ENCODE assay signal across 23 cellular contexts in genomic region chr14:99715266-99716000, GRCh38. TPM values are rescaled to one million over a fixed set of nuclear protein-coding genes. Genes with fewer than 3 reads are reported as not detected.
A peak's percentile ranks its signal among the peaks of the same experiment; 100 is the strongest.
DNase-seq lines count a peak whose midpoint lies in the region; ATAC-seq, FAIRE-seq and TF ChIP-seq lines count a peak whose summit lies in the region.
"Had no signal": no experiment of that assay in that cellular context is flagged by ENCODE, and none has a peak within 500 bp of the region (broad histone marks: within the 10 kb centered on the region; RNA-seq: fewer than 3 reads in every experiment).

No MANE protein-coding gene starts in this region.

- H3K4me3 Mint-ChIP-seq in activated CD8-positive, alpha-beta memory T cell treated with anti-CD3 and anti-CD28 coated beads, Interleukin-2, amount 10 ng/mL, durations not matched to agents 7 days and 5 days = no peak overlapping the region
- H3K4me3 Mint-ChIP-seq: CD4-positive, alpha-beta memory T cell had no signal

- FAIRE-seq in RCC 7860 (lab: Jason Lieb, UNC) = no peak
- FAIRE-seq: A204.1, GM12891, H54 had no signal

- H3K27me3 Mint-ChIP-seq in activated CD8-positive, alpha-beta memory T cell treated with anti-CD3 and anti-CD28 coated beads, Interleukin-2, amount 10 ng/mL, durations not matched to agents 7 days and 5 days = peaks cover 9% of the 10 kb centered on the region

- WGBS in spleen, 5 donors = 54 to 72% (median 60%) methylated on average over 17 to 24 of the region's 24 CpGs

- no peaks in the 10 kb centered on the region for H3K4me1 ChIP-seq in spleen

- H3K36me3 ChIP-seq in spleen = no peaks in the 10 kb centered on the region

- H3K4me1 Mint-ChIP-seq in activated CD8-positive, alpha-beta memory T cell treated with anti-CD3 and anti-CD28 coated beads, Interleukin-2, amount 10 ng/mL, durations not matched to agents 7 days and 5 days = no peaks in the 10 kb centered on the region

- intact Hi-C loops in spleen (cut with DNase I; ENCODE audit: low total_unique reads) = no loop called here

- H3K27ac Mint-ChIP-seq in activated CD8-positive, alpha-beta memory T cell treated with anti-CD3 and anti-CD28 coated beads, Interleukin-2, amount 10 ng/mL, durations not matched to agents 7 days and 5 days = no peak overlapping the region
- H3K27ac Mint-ChIP-seq: CD4-positive, alpha-beta memory T cell had no signal

- peaks cover 0 to 6% (median 0%) of the 10 kb centered on the region in 8 donors for H3K9me3 ChIP-seq in spleen

- H3K36me3 Mint-ChIP-seq in activated CD8-positive, alpha-beta memory T cell treated with anti-CD3 and anti-CD28 coated beads, Interleukin-2, amount 10 ng/mL, durations not matched to agents 7 days and 5 days = no peaks in the 10 kb centered on the region
- H3K36me3 Mint-ChIP-seq: CD4-positive, alpha-beta memory T cell had no signal

- CTCF ChIA-PET in activated CD8-positive, alpha-beta memory T cell treated with anti-CD3 and anti-CD28 coated beads, Interleukin-2, amount 10 ng/mL, durations not matched to agents 7 days and 5 days (lab: Charles Lee) = interaction anchor here (2.9 kb wide), 1 partner anchor 15 kb away, joined by 14 read pairs; no protein-coding TSS in a partner anchor
- CTCF ChIA-PET in HEK293T (lab: Yijun Ruan, JAX) = interaction anchor here (0.7 kb wide), 1 partner anchor 167 kb away, joined by 3 read pairs; no protein-coding TSS in a partner anchor

- DNase-seq in activated CD8-positive, alpha-beta memory T cell treated with anti-CD3 and anti-CD28 coated beads, Interleukin-2, amount 50 U/mL, for 48 hours = peak; percentile 28
- DNase-seq in activated CD8-positive, alpha-beta memory T cell treated with anti-CD3 and anti-CD28 coated beads, Interleukin-2, amount 10 ng/mL, durations not matched to agents 7 days and 5 days = no peak
- DNase-seq in HEK293T (ENCODE audit: extremely low spot score) (peak; percentile 2), iPS-NIHi7 (ENCODE audit: extremely low spot score) (peak; percentile 7), spleen (peak; percentile 65), RCC 7860 (ENCODE audit: low spot score) (no peak), omental fat pad (ENCODE audit: low spot score) (no peak)
- DNase-seq: CD4-positive, alpha-beta memory T cell; EL; NCI-H1417; NCI-H187; NCI-H2227 treated with DMSO at 0.1 percent for 48 hours; NCI-H510A treated with DMSO at 0.1 percent for 48 hours; NCI-H774; OCI-M1; RPMI8226; SIG-M5 had no signal

- peaks cover 0 to 12% (median 0%) of the 10 kb centered on the region in 7 donors for H3K27me3 ChIP-seq in spleen (replicated peaks in 1 of 7)

- ATAC-seq in activated CD8-positive, alpha-beta memory T cell treated with anti-CD3 and anti-CD28 coated beads, Interleukin-2, amount 10 ng/mL, durations not matched to agents 7 days and 5 days = no peak
- ATAC-seq in GM21515 (IDR thresholded peaks at IDR 0.05; ENCODE audit: unreplicated experiment) (no peak), omental fat pad (ENCODE audit: low FRiP score) (no peak)

- no peaks in the 10 kb centered on the region for H3K9me3 Mint-ChIP-seq in activated CD8-positive, alpha-beta memory T cell treated with anti-CD3 and anti-CD28 coated beads, Interleukin-2, amount 10 ng/mL, durations not matched to agents 7 days and 5 days (ENCODE audit: low read depth)
- H3K9me3 Mint-ChIP-seq: CD4-positive, alpha-beta memory T cell had no signal

- POLR2A ChIA-PET in HEK293T (lab: Yijun Ruan, JAX) = interaction anchor here (0.6 to 1.2 kb wide), 3 partner anchors 15 to 164 kb away, joined by 3 read pairs; partner anchors contain the start of gene CYP46A1

- TF ChIP-seq POLR2A in spleen (IDR thresholded peaks at IDR 0.05) = no peak

- TF ChIP-seq CTCF in spleen (IDR thresholded peaks at IDR 0.05 in 8 of 11, conservative IDR thresholded peaks at IDR 0.05 in 3 of 11) = no peak
- TF ChIP-seq CTCF in omental fat pad (IDR thresholded peaks at IDR 0.05) = no peak

- H3K27ac ChIP-seq in spleen = no peak overlapping the region
- H3K27ac ChIP-seq: KMS-11 had no signal

- no peak overlapping the region for H3K4me3 ChIP-seq in spleen

TF ChIP-seq in HEK293T, 16 proteins besides CTCF, POLR2A, EP300 and RAD21:
- no peak for TF ChIP-seq FOXA1 (IDR thresholded peaks at IDR 0.05)
- no peak for TF ChIP-seq SUZ12 (IDR thresholded peaks at IDR 0.05)
- TF ChIP-seq BHLHE40 (IDR thresholded peaks at IDR 0.05; ENCODE audit: borderline replicate concordance) = no peak
- TF ChIP-seq NFRKB (IDR thresholded peaks at IDR 0.05) = no peak
- TF ChIP-seq ELF4 (IDR thresholded peaks at IDR 0.05) = no peak
- TF ChIP-seq ZNF384 (IDR thresholded peaks at IDR 0.05) = no peak

RNA-seq across cellular contexts. Expression of gene CYP46A1, which starts 31.3 kb away (rescaled TPM):
- under 1 TPM in 1 of 2 experiments, not detected in 1; 0.15 TPM for total RNA-seq in activated CD8-positive, alpha-beta memory T cell treated with anti-CD3 and anti-CD28 coated beads, Interleukin-2, amount 10 ng/mL, durations not matched to agents 7 days and 5 days
- total RNA-seq in spleen = under 1 TPM; 0.16 to 0.85 (median 0.40) TPM
- polyA plus RNA-seq in spleen = under 1 TPM; 0.11 to 0.38 (median 0.13) TPM
- 1 to 10 TPM in 1 of 4 donors, under 1 TPM in 3; 0.94 to 2.4 (median 0.95) TPM for total RNA-seq in omental fat pad
- total RNA-seq: HT1080 had no signal
- polyA plus RNA-seq: CD4-positive, alpha-beta memory T cell had no signal

Comparison
In these comparisons a context has a peak if more than half of its experiments do, and no peak if none do; other contexts are left out.
1. DNase-seq: peak in activated CD8-positive, alpha-beta memory T cell treated with anti-CD3 and anti-CD28 coated beads, Interleukin-2, amount 50 U/mL, for 48 hours (single experiment), HEK293T (single experiment), iPS-NIHi7 (single experiment) and spleen (single experiment); none in activated CD8-positive, alpha-beta memory T cell treated with anti-CD3 and anti-CD28 coated beads, Interleukin-2, amount 10 ng/mL, durations not matched to agents 7 days and 5 days (single experiment), RCC 7860 (single experiment) and omental fat pad (single experiment).